Comparison of ENCODE assay signal across 8 cellular contexts in the genomic region with DNA sequence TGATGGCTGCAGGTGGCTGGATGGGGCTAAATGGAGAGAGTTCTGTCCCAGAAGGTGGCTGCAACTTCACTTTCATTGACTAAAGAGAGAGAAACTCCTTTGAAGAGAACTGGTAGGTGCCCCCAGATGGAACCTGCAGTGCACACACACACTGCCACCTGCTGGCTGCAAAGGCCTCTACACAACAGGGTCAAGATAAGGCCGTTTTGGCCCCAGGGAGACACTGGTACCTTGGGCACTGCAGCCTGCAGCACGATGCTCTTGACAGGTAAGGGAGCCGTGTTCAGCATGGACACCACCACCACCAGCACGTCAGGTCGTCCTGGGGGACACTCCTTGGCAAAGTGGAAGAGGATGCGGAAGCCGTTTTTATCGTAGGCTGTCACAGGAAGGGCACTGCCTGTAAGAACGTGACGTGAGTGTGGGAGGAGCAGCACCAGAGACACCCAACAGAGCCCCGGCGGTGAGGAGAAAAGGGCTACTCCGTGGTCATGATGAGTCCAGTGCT. TPM values are rescaled to one million over a fixed set of nuclear protein-coding genes. Genes with fewer than 3 reads are reported as not detected.
DNase-seq lines count a peak whose midpoint lies in the region; ATAC-seq and TF ChIP-seq lines count a peak whose summit lies in the region.

No MANE protein-coding gene starts in this region.

- TF ChIP-seq POLR2A in esophagus muscularis mucosa (IDR thresholded peaks at IDR 0.05; ENCODE audit: low read depth), result no peak

- 17% methylated on average over 3 of the region's 13 CpGs for WGBS in esophagus muscularis mucosa

- DNase-seq in D341Med (ENCODE audit: low spot score), result peak; percentile 92
- DNase-seq in HL-60 (ENCODE audit: low read depth in 1 of 2, low spot score in 1 of 2), result peak in 1 of 2 experiments; percentile 73
- DNase-seq in OCI-LY7 (ENCODE audit: low spot score), result peak; percentile 89
- DNase-seq in activated T-cell treated with anti-CD3 and anti-CD28 coated beads, Interleukin-2, amount 50 U/mL, for 24 hours, result peak; percentile 78
- no peak for DNase-seq in esophagus muscularis mucosa (ENCODE audit: extremely low spot score)
- DNase-seq in neural crest cell (ENCODE audit: low read depth, low spot score), result peak; percentile 50
- peak; percentile 75 for DNase-seq in upper lobe of right lung

- H3K9me3 Mint-ChIP-seq in activated T-cell treated with anti-CD3 and anti-CD28 coated beads, Interleukin-2, amount 50 U/mL, for 24 hours, result no peaks in the 10 kb centered on the region
- H3K9me3 Mint-ChIP-seq in neural crest cell, result no peaks in the 10 kb centered on the region

- H4K20me1 ChIP-seq in OCI-LY7 (ENCODE audit: insufficient read depth, low read length), result no peaks in the 10 kb centered on the region

- H2AFZ ChIP-seq in OCI-LY7 (ENCODE audit: low read length), result no peak overlapping the region

- H3K9me2 ChIP-seq in OCI-LY7 (ENCODE audit: insufficient read depth, low read length), result no peaks in the 10 kb centered on the region

- H3K36me3 ChIP-seq in OCI-LY7 (ENCODE audit: insufficient read depth, low read length) (peaks cover 97% of the 10 kb centered on the region), esophagus muscularis mucosa (peaks cover 63 to 100% (median 98%) of the 10 kb centered on the region in 4 donors), upper lobe of right lung (peaks cover 100% of the 10 kb centered on the region)

- peak; percentile 93 for TF ChIP-seq CTCF in HL-60 (IDR thresholded peaks at IDR 0.05; ENCODE audit: insufficient read depth, low read length)
- peak; percentile 99 for TF ChIP-seq CTCF in OCI-LY7 (conservative IDR thresholded peaks at IDR 0.05; ENCODE audit: low read length)
- peak; percentile 65 to 82 (median 67) for TF ChIP-seq CTCF in esophagus muscularis mucosa (IDR thresholded peaks at IDR 0.05)
- peak; percentile 84 for TF ChIP-seq CTCF in neural crest cell (conservative IDR thresholded peaks at IDR 0.05)
- TF ChIP-seq CTCF in upper lobe of right lung (IDR thresholded peaks at IDR 0.05), result peak; percentile 81

- H3K4me3 Mint-ChIP-seq in activated T-cell treated with anti-CD3 and anti-CD28 coated beads, Interleukin-2, amount 50 U/mL, for 24 hours, result no peak overlapping the region
- peak overlapping the region; percentile 64 for H3K4me3 Mint-ChIP-seq in neural crest cell

- H3K4me3 ChIP-seq in HL-60 (replicated peaks; ENCODE audit: insufficient read depth, low read length) (no peak overlapping the region), OCI-LY7 (ENCODE audit: low read depth, low read length, poor library complexity, severe bottlenecking) (no peak overlapping the region), esophagus muscularis mucosa (no peak overlapping the region), upper lobe of right lung (no peak overlapping the region)

- peak overlapping the region; percentile 86 for H3K27ac Mint-ChIP-seq in activated T-cell treated with anti-CD3 and anti-CD28 coated beads, Interleukin-2, amount 50 U/mL, for 24 hours
- H3K27ac Mint-ChIP-seq in neural crest cell (ENCODE audit: unreplicated experiment), result no peak overlapping the region

- H3K9me3 ChIP-seq in OCI-LY7 (ENCODE audit: low read length), result no peaks in the 10 kb centered on the region
- H3K9me3 ChIP-seq in esophagus muscularis mucosa, result no peaks in the 10 kb centered on the region
- no peaks in the 10 kb centered on the region for H3K9me3 ChIP-seq in upper lobe of right lung

- CTCF ChIA-PET in OCI-LY7 (lab: Charles Lee; ENCODE audit: unreplicated experiment), result interaction anchor here (0.6 kb wide), 1 partner anchor 32 kb away, joined by 4 read pairs; no protein-coding TSS in a partner anchor

- H3K27me3 ChIP-seq in HL-60 (ENCODE audit: insufficient read depth, poor library complexity, severe bottlenecking) (no peaks in the 10 kb centered on the region), esophagus muscularis mucosa (no peaks in the 10 kb centered on the region), upper lobe of right lung (no peaks in the 10 kb centered on the region)

- H3K4me2 ChIP-seq in OCI-LY7 (ENCODE audit: low read length), result no peak overlapping the region

- TF ChIP-seq EP300 in esophagus muscularis mucosa (IDR thresholded peaks at IDR 0.05), result no peak

- intact Hi-C loops in OCI-LY7 (cut with micrococcal nuclease; ENCODE audit: unreplicated experiment), result loop anchor here (1.0 kb wide), 1 partner anchor 124 kb away; no protein-coding TSS in a partner anchor
- intact Hi-C loops in esophagus muscularis mucosa (cut with DNase I), result no loop called here
- intact Hi-C loops in upper lobe of right lung (cut with DNase I), result no loop called here

- peak; percentile 81 for ATAC-seq in upper lobe of right lung
- ATAC-seq in GM21447 (IDR thresholded peaks at IDR 0.05; ENCODE audit: unreplicated experiment), result no peak

- H3K27ac ChIP-seq in HL-60 (replicated peaks), result no peak overlapping the region
- peak overlapping the region; percentile 15 for H3K27ac ChIP-seq in OCI-LY7 (ENCODE audit: low read depth, low read length, poor library complexity, severe bottlenecking)
- peak overlapping the region in 3 of 4 donors; percentile 4 to 28 (median 19) for H3K27ac ChIP-seq in esophagus muscularis mucosa (replicated peaks in 1 of 4)
- no peak overlapping the region for H3K27ac ChIP-seq in upper lobe of right lung

- H3K4me1 Mint-ChIP-seq in activated T-cell treated with anti-CD3 and anti-CD28 coated beads, Interleukin-2, amount 50 U/mL, for 24 hours (ENCODE audit: low read depth), result peaks cover 43% of the 10 kb centered on the region
- no peaks in the 10 kb centered on the region for H3K4me1 Mint-ChIP-seq in neural crest cell

- no peaks in the 10 kb centered on the region for H3K79me2 ChIP-seq in OCI-LY7 (ENCODE audit: insufficient read depth, low read depth, low read length)

- H3K4me1 ChIP-seq in OCI-LY7 (ENCODE audit: insufficient read depth, low read length, poor library complexity, severe bottlenecking) (peaks cover 27% of the 10 kb centered on the region), esophagus muscularis mucosa (peaks cover 11 to 25% (median 20%) of the 10 kb centered on the region in 4 donors), upper lobe of right lung (no peaks in the 10 kb centered on the region)

- no peaks in the 10 kb centered on the region for H3K27me3 Mint-ChIP-seq in activated T-cell treated with anti-CD3 and anti-CD28 coated beads, Interleukin-2, amount 50 U/mL, for 24 hours
- no peaks in the 10 kb centered on the region for H3K27me3 Mint-ChIP-seq in neural crest cell (ENCODE audit: low read depth)

- peaks cover 99% of the 10 kb centered on the region for H3K36me3 Mint-ChIP-seq in activated T-cell treated with anti-CD3 and anti-CD28 coated beads, Interleukin-2, amount 50 U/mL, for 24 hours (ENCODE audit: low read depth)
- peaks cover 13% of the 10 kb centered on the region for H3K36me3 Mint-ChIP-seq in neural crest cell (ENCODE audit: low read depth)

- no TSS peak for BruUV-seq in OCI-LY7 (replicated peaks; lab: Mats Ljungman, UMichigan)

- POLR2A ChIA-PET in OCI-LY7 (lab: Charles Lee), result no interaction called here

RNA-seq across cellular contexts. Expression of gene GGA3, which starts 22.7 kb away (rescaled TPM):
- total RNA-seq in OCI-LY7 (2014; rRNA removed; shearing (Covaris generic)), result 52.3 and 77.6 TPM in 2 replicates
- total RNA-seq in OCI-LY7 (2022) (106 and 122 TPM in 2 replicates), esophagus muscularis mucosa (10 to 100 TPM; 14.6 to 31.4 (median 21.2) TPM), neural crest cell (57.2 and 59.0 TPM in 2 replicates), upper lobe of right lung (52.7 TPM)

RNA-seq across cellular contexts. Expression of gene MRPS7, which starts 22.9 kb away (rescaled TPM):
- total RNA-seq in OCI-LY7 (2014; rRNA removed; shearing (Covaris generic)), result 123 and 127 TPM in 2 replicates
- total RNA-seq in OCI-LY7 (2022) (90.2 and 103 TPM in 2 replicates), esophagus muscularis mucosa (10 to 100 TPM; 37.8 to 40.6 (median 39.1) TPM), neural crest cell (84.7 and 86.4 TPM in 2 replicates), upper lobe of right lung (34.7 TPM)

RNA-seq across cellular contexts. Expression of gene MIF4GD, which starts 32.3 kb away (rescaled TPM):
- total RNA-seq in OCI-LY7 (2014; rRNA removed; shearing (Covaris generic)), result 69.4 and 70.9 TPM in 2 replicates
- total RNA-seq in OCI-LY7 (2022) (132 and 139 TPM in 2 replicates), esophagus muscularis mucosa (10 to 100 TPM; 42.4 to 52.0 (median 44.8) TPM), neural crest cell (13.8 and 15.9 TPM in 2 replicates), upper lobe of right lung (25.7 TPM)

RNA-seq across cellular contexts. Expression of gene NUP85, which starts 33.3 kb away (rescaled TPM):
- 129 and 130 TPM in 2 replicates for total RNA-seq in OCI-LY7 (2014; rRNA removed; shearing (Covaris generic))
- total RNA-seq in OCI-LY7 (2022) (187 and 219 TPM in 2 replicates), esophagus muscularis mucosa (10 to 100 TPM; 20.4 to 32.4 (median 23.3) TPM), neural crest cell (122 and 126 TPM in 2 replicates), upper lobe of right lung (63.7 TPM)

RNA-seq across cellular contexts. Expression of gene SLC25A19, which starts 50.5 kb away (rescaled TPM):
- 113 TPM in 2 replicates for total RNA-seq in OCI-LY7 (2014; rRNA removed; shearing (Covaris generic))
- 118 and 144 TPM in 2 replicates for total RNA-seq in OCI-LY7 (2022)
- 10 to 100 TPM in 3 of 4 donors, 1 to 10 TPM in 1; 9.6 to 17.5 (median 15.2) TPM for total RNA-seq in esophagus muscularis mucosa
- 15.7 and 18.6 TPM in 2 replicates for total RNA-seq in neural crest cell
- 29.4 TPM for total RNA-seq in upper lobe of right lung

Comparison
In these comparisons a context has a peak if more than half of its experiments do, and no peak if none do; other contexts are left out.
1. H3K27ac ChIP-seq: peak in OCI-LY7 (single experiment) and esophagus muscularis mucosa (3 of 4); none in HL-60 (single experiment) and upper lobe of right lung (single experiment).
2. Peak in every context shown above with its lines, with median percentiles within 50 percentile points of each other: CTCF ChIP-seq.